15 cellular contexts compared by ENCODE assay signal in genomic region chr2:226609361-226609760, GRCh38.
DNase-seq lines count a peak whose midpoint lies in the region; ATAC-seq and TF ChIP-seq lines count a peak whose summit lies in the region.
"Had no signal": no experiment of that assay in that cellular context is flagged by ENCODE, and none has a peak within 500 bp of the region (broad histone marks: within the 10 kb centered on the region; RNA-seq: fewer than 3 reads in every experiment).

No MANE protein-coding gene starts in this region.

- H3F3A ChIP-seq in GM23248 (ENCODE audit: insufficient read depth) (peaks cover 52% of the 10 kb centered on the region), PC-3 (ENCODE audit: low read length, unreplicated experiment) (peaks cover 6% of the 10 kb centered on the region)

- H3K27ac ChIP-seq in GM23248 (peak overlapping the region; percentile 13; the same call in 1 of the 2 replicates), PC-3 (ENCODE audit: low read length) (no peak overlapping the region)

- H3K79me2 ChIP-seq in GM23248 (ENCODE audit: insufficient read depth) (no peaks in the 10 kb centered on the region), PC-3 (ENCODE audit: low read length) (no peaks in the 10 kb centered on the region)

- H3K4me3 ChIP-seq in GM23248 (no peak overlapping the region), PC-3 (ENCODE audit: low read length) (no peak overlapping the region)

- peaks cover 2% of the 10 kb centered on the region for H3K9me3 ChIP-seq in GM23248 (ENCODE audit: low read depth)
- no peaks in the 10 kb centered on the region for H3K9me3 ChIP-seq in PC-3 (ENCODE audit: low read length)

- BruUV-seq in PC-3 (replicated peaks; lab: Mats Ljungman, UMichigan) = no TSS peak

- H3K9ac ChIP-seq in GM23248 = no peak overlapping the region
- no peak overlapping the region for H3K9ac ChIP-seq in PC-3 (ENCODE audit: low read length)

- H3K4me1 ChIP-seq in GM23248 (ENCODE audit: insufficient read depth) (peaks cover 40% of the 10 kb centered on the region), PC-3 (ENCODE audit: insufficient read depth, low read length) (peaks cover 27% of the 10 kb centered on the region)

- in situ Hi-C loops in GM23248 (cut with MboI) = no loop called here

- CTCF ChIA-PET in PC-3 (lab: Charles Lee) = no interaction called here

- H4K20me1 ChIP-seq in GM23248 (ENCODE audit: insufficient read depth) (no peaks in the 10 kb centered on the region), PC-3 (ENCODE audit: low read length) (no peaks in the 10 kb centered on the region)

- ATAC-seq in PC-3 (no peak), HG03039 (IDR thresholded peaks at IDR 0.05; ENCODE audit: unreplicated experiment) (no peak)

- WGBS in GM23248 (ENCODE audit: low coverage in 1 of 2, low lambda C conversion rate in 2 of 2, missing lambda C conversion rate in 2 of 2), 2 experiments = 0% methylated on average over 1 of the region's 1 CpG

- intact Hi-C loops in PC-3 (cut with micrococcal nuclease) = no loop called here

- H2AFZ ChIP-seq in GM23248 (no peak overlapping the region), PC-3 (ENCODE audit: low read length) (no peak overlapping the region)

- H3K4me2 ChIP-seq in GM23248 (ENCODE audit: unreplicated experiment) = no peak overlapping the region
- H3K4me2 ChIP-seq in PC-3 (ENCODE audit: low read length) = no peak overlapping the region

- POLR2A ChIA-PET in PC-3 (lab: Charles Lee; ENCODE audit: unreplicated experiment) = no interaction called here

- TF ChIP-seq CTCF in PC-3 (conservative IDR thresholded peaks at IDR 0.05; ENCODE audit: low read depth, low read length) = no peak

- H3K27me3 ChIP-seq in GM23248 (replicated peaks; ENCODE audit: insufficient read depth) (no peaks in the 10 kb centered on the region), PC-3 (ENCODE audit: low read length) (no peaks in the 10 kb centered on the region)

- DNase-seq in AG08396 (ENCODE audit: low spot score) = peak; percentile 51
- DNase-seq in GM23248 = peak; percentile 83
- DNase-seq in amniotic epithelial cell (ENCODE audit: low read depth) = peak; percentile 96
- DNase-seq in iris pigment epithelial cell (ENCODE audit: low read depth) = peak; percentile 94
- DNase-seq in PC-3 = no peak
- no peak for DNase-seq in cerebellum (ENCODE audit: low spot score)
- no peak for DNase-seq in NCI-H510A treated with DMSO at 0.1 percent for 48 hours (lab: John Stamatoyannopoulos, UW)
- DNase-seq: CD4-positive, alpha-beta T cell; effector CD4-positive, alpha-beta T cell; hypothalamus; posterior cingulate gyrus; SHP77; stimulated activated CD4-positive, alpha-beta T cell treated with anti-CD3 and anti-CD28 coated beads, Interleukin-4, amount 100 ng/mL, for 1 hour; stimulated activated naive CD4-positive, alpha-beta T cell had no signal

- no peaks in the 10 kb centered on the region for H3K36me3 ChIP-seq in GM23248 (ENCODE audit: low read depth)
- no peaks in the 10 kb centered on the region for H3K36me3 ChIP-seq in PC-3 (ENCODE audit: low read depth, low read length)

- H3K9me2 ChIP-seq in GM23248 (ENCODE audit: insufficient read depth) (0 out of 2 replicates have a peak, but pooled peaks cover 7% of the 10 kb centered on the region), PC-3 (replicated peaks; ENCODE audit: low read length) (no peaks in the 10 kb centered on the region)

Comparison
In these comparisons a context has a peak if more than half of its experiments do, and no peak if none do; other contexts are left out.
1. DNase-seq: peak in AG08396 (single experiment), GM23248 (single experiment), amniotic epithelial cell (single experiment) and iris pigment epithelial cell (single experiment); none in PC-3 (single experiment), cerebellum (single experiment) and NCI-H510A treated with DMSO at 0.1 percent for 48 hours (single experiment).